In genomic region chr10:44829426-44829825, GRCh38 we compare ENCODE assay signal across 20 cellular contexts.
DNase-seq lines count a peak whose midpoint lies in the region; ATAC-seq, FAIRE-seq and TF ChIP-seq lines count a peak whose summit lies in the region.
"Had no signal": no experiment of that assay in that cellular context is flagged by ENCODE, and none has a peak within 500 bp of the region (broad histone marks: within the 10 kb centered on the region; RNA-seq: fewer than 3 reads in every experiment).

No MANE protein-coding gene starts in this region.

- 90 to 92% methylated on average over 9 of the region's 9 CpGs for WGBS in GM23248 (ENCODE audit: low coverage in 1 of 2, low lambda C conversion rate in 2 of 2, missing lambda C conversion rate in 2 of 2), 2 experiments
- WGBS in H1 (ENCODE audit: extremely low coverage in 1 of 2, insufficient coverage in 1 of 2, insufficient read length in 1 of 2, insufficient replicate concordance in 2 of 2, low coverage in 1 of 2, low lambda C conversion rate in 2 of 2, missing lambda C conversion rate in 1 of 2), 2 experiments: 100% methylated on average over 8 of the region's 9 CpGs; no CpG with 5 or more reads in 1 of the 2 experiments

- H3K9me3 ChIP-seq in GM23248 (ENCODE audit: low read depth) (no peaks in the 10 kb centered on the region), PC-9 (ENCODE audit: insufficient read depth, low read depth) (no peaks in the 10 kb centered on the region; the same call in 1 of the 2 replicates), H1 (ENCODE audit: insufficient read depth in 2 of 2, low read depth in 1 of 2, low read length in 1 of 2) (no peaks in the 10 kb centered on the region), osteoblast (ENCODE audit: low read depth, low read length) (no peaks in the 10 kb centered on the region)
- H3K9me3 ChIP-seq: BE2C, Caco-2 had no signal

- H3K9ac ChIP-seq in GM23248: no peak overlapping the region
- no peak overlapping the region for H3K9ac ChIP-seq in H1 (replicated peaks in 1 of 4; ENCODE audit: extremely low read depth in 1 of 4, low read depth in 3 of 4, low read length in 3 of 4)

- H3K27ac ChIP-seq in GM23248: no peak overlapping the region
- H3K27ac ChIP-seq in PC-9: no peak overlapping the region
- no peak overlapping the region for H3K27ac ChIP-seq in H1 (ENCODE audit: low read depth, low read length)
- no peak overlapping the region for H3K27ac ChIP-seq in osteoblast (ENCODE audit: low read depth, low read length)

- H2BK15ac ChIP-seq in H1 (ENCODE audit: low read length): peak overlapping the region; percentile 32; the same call in 1 of the 2 replicates

- no peak for ATAC-seq in HG03175 (IDR thresholded peaks at IDR 0.05; ENCODE audit: unreplicated experiment)
- no peak for ATAC-seq in GM19324 (IDR thresholded peaks at IDR 0.05; ENCODE audit: low FRiP score, unreplicated experiment)
- ATAC-seq: CD8-positive, alpha-beta T cell had no signal

- no peak for TF ChIP-seq POLR2A in H1 (IDR thresholded peaks at IDR 0.05; ENCODE audit: control extremely low read depth in 1 of 2, low read depth in 2 of 2, low read length in 2 of 2)

- POLR2A ChIA-PET in PC-9 (lab: Charles Lee; ENCODE audit: unreplicated experiment) (no interaction called here), H1 (lab: Charles Lee; ENCODE audit: partially characterized antibody) (no interaction called here)

- CTCF ChIA-PET in PC-9 (lab: Charles Lee) (no interaction called here), H1 (lab: Charles Lee; ENCODE audit: partially characterized antibody) (interaction anchor here (0.8 kb wide), 1 partner anchor 10 kb away, joined by 3 read pairs; no protein-coding TSS in a partner anchor)

- no peak overlapping the region; the same call in 1 of the 2 replicates for H4K8ac ChIP-seq in H1 (ENCODE audit: extremely low read depth, insufficient read depth, low read length)

- peak overlapping the region; percentile 10 for H4K91ac ChIP-seq in H1 (replicated peaks; ENCODE audit: insufficient read length, low read length)

- H3K9me3 Mint-ChIP-seq in type B pancreatic cell: no peaks in the 10 kb centered on the region
- H3K9me3 Mint-ChIP-seq: CD14-positive monocyte; CD8-positive, alpha-beta T cell; GM23338; H9 had no signal

- TF ChIP-seq EP300 in H1 (IDR thresholded peaks at IDR 0.05; ENCODE audit: borderline replicate concordance in 1 of 2, low read depth in 2 of 2, low read length in 2 of 2): no peak

- no peak overlapping the region for H3K4me3 ChIP-seq in GM23248
- no peak overlapping the region for H3K4me3 ChIP-seq in PC-9
- H3K4me3 ChIP-seq in H1 (ENCODE audit: extremely low read depth in 1 of 4, insufficient read depth in 2 of 4, low read depth in 3 of 4, low read length in 4 of 4): no peak overlapping the region
- H3K4me3 ChIP-seq in osteoblast (ENCODE audit: insufficient read depth, low read length): no peak overlapping the region
- H3K4me3 ChIP-seq: GM23338 had no signal

- no peaks in the 10 kb centered on the region for H3K36me3 ChIP-seq in GM23248 (ENCODE audit: low read depth)
- H3K36me3 ChIP-seq in PC-9 (ENCODE audit: low read depth): no peaks in the 10 kb centered on the region
- no peaks in the 10 kb centered on the region for H3K36me3 ChIP-seq in H1 (ENCODE audit: control insufficient read depth in 2 of 4, insufficient read depth in 4 of 4, low read length in 3 of 4)
- H3K36me3 ChIP-seq in osteoblast (ENCODE audit: insufficient read depth, low read length): no peaks in the 10 kb centered on the region
- H3K36me3 ChIP-seq: BE2C had no signal

- H3K23ac ChIP-seq in H1 (ENCODE audit: insufficient read length): no peak overlapping the region

- intact Hi-C loops in PC-9 (cut with micrococcal nuclease; ENCODE audit: unreplicated experiment): no loop called here

- H3F3A ChIP-seq in GM23248 (ENCODE audit: insufficient read depth): peaks cover 4% of the 10 kb centered on the region; the same call in 1 of the 2 replicates
- H3F3A ChIP-seq in PC-9 (ENCODE audit: insufficient read depth, low read depth): no peaks in the 10 kb centered on the region

- H3K9me2 ChIP-seq in GM23248 (ENCODE audit: insufficient read depth): no peaks in the 10 kb centered on the region
- H3K9me2 ChIP-seq in PC-9 (ENCODE audit: insufficient read depth): no peaks in the 10 kb centered on the region

- H2AK5ac ChIP-seq in H1 (ENCODE audit: low read depth, low read length): no peak overlapping the region; the same call in 1 of the 2 replicates

- H3K79me2 ChIP-seq in GM23248 (ENCODE audit: insufficient read depth) (no peaks in the 10 kb centered on the region), PC-9 (ENCODE audit: low read depth) (no peaks in the 10 kb centered on the region), H1 (ENCODE audit: control insufficient read depth in 1 of 2, insufficient read depth in 2 of 2, low read length in 2 of 2) (no peaks in the 10 kb centered on the region), osteoblast (ENCODE audit: insufficient read depth, low read length) (no peaks in the 10 kb centered on the region)

- H3K14ac ChIP-seq in H1 (ENCODE audit: insufficient read length): no peak overlapping the region

- no peak for TF ChIP-seq RAD21 in H1 (IDR thresholded peaks at IDR 0.05 in 1 of 2, conservative IDR thresholded peaks at IDR 0.05 in 1 of 2; ENCODE audit: low read depth in 2 of 2, low read length in 2 of 2)

- FAIRE-seq in H1 (lab: Jason Lieb, UNC): no peak
- FAIRE-seq: A204.1, GM19239 had no signal

- peaks cover 6% of the 10 kb centered on the region for H3K27me3 Mint-ChIP-seq in type B pancreatic cell

- no peaks in the 10 kb centered on the region for H3K27me3 ChIP-seq in GM23248 (replicated peaks; ENCODE audit: insufficient read depth)
- H3K27me3 ChIP-seq in PC-9 (ENCODE audit: insufficient read depth, low read depth): no peaks in the 10 kb centered on the region
- no peaks in the 10 kb centered on the region; a peak in 2 of 7 replicates for H3K27me3 ChIP-seq in H1 (replicated peaks in 1 of 4; ENCODE audit: control insufficient read depth in 3 of 4, extremely low read depth in 1 of 4, insufficient read depth in 3 of 4, low read length in 3 of 4)
- no peaks in the 10 kb centered on the region for H3K27me3 ChIP-seq in osteoblast (ENCODE audit: insufficient read depth, low read length)
- H3K27me3 ChIP-seq: BE2C had no signal

- no TSS peak for BruUV-seq in PC-9 (replicated peaks; lab: Mats Ljungman, UMichigan)

- H3K79me1 ChIP-seq in H1 (ENCODE audit: low read depth, low read length): no peaks in the 10 kb centered on the region

- TF ChIP-seq CTCF in PC-9 (conservative IDR thresholded peaks at IDR 0.05) (no peak), H1 (IDR thresholded peaks at IDR 0.05; ENCODE audit: control extremely low read depth in 1 of 3, insufficient read depth in 1 of 3, low read depth in 1 of 3, low read length in 3 of 3) (no peak), osteoblast (IDR thresholded peaks at IDR 0.05; ENCODE audit: extremely low read depth, low read depth, low read length) (no peak), type B pancreatic cell (conservative IDR thresholded peaks at IDR 0.05) (no peak)

- no peaks in the 10 kb centered on the region for H4K20me1 ChIP-seq in GM23248 (ENCODE audit: insufficient read depth)
- H4K20me1 ChIP-seq in PC-9 (ENCODE audit: insufficient read depth): no peaks in the 10 kb centered on the region
- H4K20me1 ChIP-seq in H1 (replicated peaks in 1 of 2; ENCODE audit: control insufficient read depth in 1 of 2, insufficient read depth in 2 of 2, low read length in 2 of 2): no peaks in the 10 kb centered on the region
- H4K20me1 ChIP-seq in osteoblast (ENCODE audit: insufficient read depth, low read length): no peaks in the 10 kb centered on the region

- H3K4me1 ChIP-seq in GM23248 (ENCODE audit: insufficient read depth): peaks cover 14% of the 10 kb centered on the region
- H3K4me1 ChIP-seq in PC-9 (replicated peaks; ENCODE audit: insufficient read depth): peaks cover 9% of the 10 kb centered on the region; the same call in 1 of the 2 replicates
- H3K4me1 ChIP-seq in H1 (replicated peaks in 1 of 4; ENCODE audit: control insufficient read depth in 3 of 4, insufficient read depth in 4 of 4, low read length in 3 of 4): peaks cover 0 to 5% (median 0%) of the 10 kb centered on the region in 4 experiments; a peak in 1 of 7 replicates
- H3K4me1 ChIP-seq in osteoblast (ENCODE audit: insufficient read depth, low read length): peaks cover 13% of the 10 kb centered on the region
- H3K4me1 ChIP-seq: BE2C, Caco-2 had no signal

- in situ Hi-C loops in GM23248 (cut with MboI): no loop called here

- no peaks in the 10 kb centered on the region for H3K23me2 ChIP-seq in H1 (ENCODE audit: low read depth, low read length)

- 0 out of 2 replicates have a peak overlapping the region, but pooled peaks have one; percentile 43 for H2BK12ac ChIP-seq in H1 (ENCODE audit: low read depth, low read length)

- no peak overlapping the region for H2BK20ac ChIP-seq in H1 (ENCODE audit: low read length)

- H2BK120ac ChIP-seq in H1 (replicated peaks; ENCODE audit: low read depth, low read length): no peak overlapping the region

- H3K36me3 Mint-ChIP-seq in type B pancreatic cell: no peaks in the 10 kb centered on the region
- H3K36me3 Mint-ChIP-seq: CD14-positive monocyte; CD8-positive, alpha-beta T cell; IgD-negative memory B cell had no signal

- DNase-seq in GM23248 (no peak), PC-9 (no peak), H1 (ENCODE audit: low read depth in 1 of 2, low spot score in 2 of 2) (no peak), osteoblast (ENCODE audit: insufficient read length, low spot score, missing footprints) (no peak), type B pancreatic cell (ENCODE audit: extremely low spot score, unreplicated experiment) (no peak), NCI-H2029 (lab: John Stamatoyannopoulos, UW) (no peak)
- DNase-seq: BE2C; Caco-2; CD8-positive, alpha-beta T cell; DND-41; GF-D8; H9; KG1 had no signal

- no peak overlapping the region for H4K5ac ChIP-seq in H1 (ENCODE audit: insufficient read length, low read depth, low read length)

- peaks cover 14% of the 10 kb centered on the region for H3K4me1 Mint-ChIP-seq in type B pancreatic cell (ENCODE audit: unreplicated experiment)
- H3K4me1 Mint-ChIP-seq: CD14-positive monocyte, IgD-negative memory B cell had no signal

- H3K27ac Mint-ChIP-seq in type B pancreatic cell: no peak overlapping the region
- H3K27ac Mint-ChIP-seq: CD8-positive, alpha-beta T cell; GM23338; H9; IgD-negative memory B cell had no signal

- no peak overlapping the region for H3K4me3 Mint-ChIP-seq in type B pancreatic cell
- H3K4me3 Mint-ChIP-seq: CD14-positive monocyte; CD8-positive, alpha-beta T cell; GM23338; H9; IgD-negative memory B cell had no signal

- H3K56ac ChIP-seq in H1 (replicated peaks; ENCODE audit: insufficient read length, low read depth, low read length): no peak overlapping the region

- no peak overlapping the region for H2BK5ac ChIP-seq in H1 (ENCODE audit: low read depth, low read length)

- H3K18ac ChIP-seq in H1 (ENCODE audit: extremely low read depth, low read length): no peak overlapping the region

- peak overlapping the region; percentile 22; the same call in 1 of the 2 replicates for H2AFZ ChIP-seq in GM23248
- no peak overlapping the region for H2AFZ ChIP-seq in PC-9
- no peak overlapping the region for H2AFZ ChIP-seq in H1 (ENCODE audit: low read length)
- no peak overlapping the region for H2AFZ ChIP-seq in osteoblast (ENCODE audit: low read length)

- H3K4me2 ChIP-seq in GM23248 (ENCODE audit: unreplicated experiment) (peak overlapping the region; percentile 46), PC-9 (peak overlapping the region; percentile 21), H1 (ENCODE audit: insufficient read depth in 1 of 2, low read depth in 2 of 2, low read length in 2 of 2) (no peak overlapping the region), osteoblast (ENCODE audit: insufficient read depth, low read length) (peak overlapping the region; percentile 33)
- H3K4me2 ChIP-seq: GM23338 had no signal

- no peak overlapping the region for H3K4ac ChIP-seq in H1 (replicated peaks; ENCODE audit: insufficient read length, low read depth, low read length)

Comparison
In these comparisons a context has a peak if more than half of its experiments do, and no peak if none do; other contexts are left out.
1. H3K4me2 ChIP-seq: peak in GM23248 (single experiment), PC-9 (single experiment) and osteoblast (single experiment); none in H1 (0 of 2).